8 cellular contexts compared by ENCODE assay signal in genomic region chr2:190649798-190650390, GRCh38. TPM values are rescaled to one million over a fixed set of nuclear protein-coding genes. Genes with fewer than 3 reads are reported as not detected.
DNase-seq lines count a peak whose midpoint lies in the region; ATAC-seq and TF ChIP-seq lines count a peak whose summit lies in the region.

No MANE protein-coding gene starts in this region.

- intact Hi-C loops in Calu3 (cut with micrococcal nuclease; ENCODE audit: unreplicated experiment): loop anchor here (10.0 kb wide), 1 partner anchor 115 kb away; the partner anchor contains the start of gene NEMP2

- peak overlapping the region; percentile 73 for H3K4me2 ChIP-seq in SU-DHL-6 (ENCODE audit: low read depth, low read length, poor library complexity, severe bottlenecking)

- H3K27ac Mint-ChIP-seq in Calu3 (ENCODE audit: unreplicated experiment) (peak overlapping the region; percentile 75), nephron (peak overlapping the region; percentile 95 to 98 (median 96))

- H3K27me3 ChIP-seq in SU-DHL-6 (ENCODE audit: low read length): no peaks in the 10 kb centered on the region

- H3K36me3 ChIP-seq in SU-DHL-6 (ENCODE audit: low read length): no peaks in the 10 kb centered on the region; the same call in 1 of the 2 replicates

- H3K4me1 Mint-ChIP-seq in Calu3 (ENCODE audit: low read depth, unreplicated experiment) (no peaks in the 10 kb centered on the region), nephron (peaks cover 31% of the 10 kb centered on the region)

- H3K4me3 Mint-ChIP-seq in Calu3 (ENCODE audit: low read depth, unreplicated experiment): peak overlapping the region; percentile 88
- peak overlapping the region; percentile 91 to 96 (median 91) for H3K4me3 Mint-ChIP-seq in nephron

- H3K9me3 Mint-ChIP-seq in Calu3 (ENCODE audit: low read depth, unreplicated experiment) (no peaks in the 10 kb centered on the region), nephron (no peaks in the 10 kb centered on the region)

- BruUV-seq in Calu3 (replicated peaks; lab: Mats Ljungman, UMichigan): TSS peak; percentile 43

- DNase-seq in Calu3 (no peak), HS-5 (ENCODE audit: low read depth) (peak; percentile 33), epithelial cell of proximal tubule (ENCODE audit: low read depth) (no peak), OCI-M2 (lab: John Stamatoyannopoulos, UW; ENCODE audit: unreplicated experiment) (no peak), T-helper 9 cell (no peak)

- CTCF ChIA-PET in Calu3 (lab: Charles Lee): interaction anchor here (1.4 kb wide), 1 partner anchor 11 kb away, joined by 3 read pairs; no protein-coding TSS in a partner anchor

- H3K36me3 Mint-ChIP-seq in Calu3 (ENCODE audit: insufficient read depth, unreplicated experiment): peaks cover 28% of the 10 kb centered on the region
- H3K36me3 Mint-ChIP-seq in nephron (ENCODE audit: low read depth): no peaks in the 10 kb centered on the region

- H3K79me2 ChIP-seq in SU-DHL-6 (ENCODE audit: insufficient read depth, low read length): peaks cover 48% of the 10 kb centered on the region

- no peak for ATAC-seq in HG03097 (IDR thresholded peaks at IDR 0.05; ENCODE audit: low FRiP score, unreplicated experiment)

- peaks cover 14% of the 10 kb centered on the region for H4K20me1 ChIP-seq in SU-DHL-6 (ENCODE audit: low read depth, low read length)

- H3K27ac ChIP-seq in SU-DHL-6 (ENCODE audit: low read depth, low read length): 0 out of 2 replicates have a peak overlapping the region, but pooled peaks have one; percentile 42

- H2AFZ ChIP-seq in SU-DHL-6 (ENCODE audit: low read depth, low read length, severe bottlenecking): peak overlapping the region; percentile 76

- H3K9me3 ChIP-seq in SU-DHL-6 (ENCODE audit: insufficient read depth, low read length): no peaks in the 10 kb centered on the region

- H3K9ac ChIP-seq in SU-DHL-6 (ENCODE audit: low read length): peak overlapping the region; percentile 73

- TF ChIP-seq CTCF in Calu3 (IDR thresholded peaks at IDR 0.05; ENCODE audit: unreplicated experiment): no peak
- TF ChIP-seq CTCF in SU-DHL-6 (IDR thresholded peaks at IDR 0.05; ENCODE audit: insufficient read depth, low read length, poor library complexity, severe bottlenecking): no peak
- TF ChIP-seq CTCF in epithelial cell of proximal tubule (conservative IDR thresholded peaks at IDR 0.05; ENCODE audit: low read depth, low read length): no peak
- TF ChIP-seq CTCF in nephron (IDR thresholded peaks at IDR 0.05; ENCODE audit: unreplicated experiment in 3 of 3): no peak

- peaks cover 22% of the 10 kb centered on the region for H3F3A ChIP-seq in SU-DHL-6 (ENCODE audit: insufficient read depth)

- peak overlapping the region; percentile 84 for H3K4me3 ChIP-seq in SU-DHL-6 (ENCODE audit: insufficient read depth, low read length, poor library complexity, severe bottlenecking)
- H3K4me3 ChIP-seq in epithelial cell of proximal tubule (ENCODE audit: low read depth, low read length): peak overlapping the region; percentile 75

- no peaks in the 10 kb centered on the region for H3K9me2 ChIP-seq in SU-DHL-6 (replicated peaks; ENCODE audit: insufficient read depth, low read length)

- no peaks in the 10 kb centered on the region for H3K27me3 Mint-ChIP-seq in Calu3 (ENCODE audit: unreplicated experiment)
- H3K27me3 Mint-ChIP-seq in nephron (ENCODE audit: low read depth): no peaks in the 10 kb centered on the region

RNA-seq across cellular contexts. Expression of gene NAB1, which starts 1.0 kb away (rescaled TPM):
- total RNA-seq in Calu3 (2022): 39.7 and 52.1 TPM in 2 replicates
- total RNA-seq in epithelial cell of proximal tubule: 10.0 and 19.5 TPM in 2 replicates
